ENCODE assay signal across 28 cellular contexts in the genomic region with DNA sequence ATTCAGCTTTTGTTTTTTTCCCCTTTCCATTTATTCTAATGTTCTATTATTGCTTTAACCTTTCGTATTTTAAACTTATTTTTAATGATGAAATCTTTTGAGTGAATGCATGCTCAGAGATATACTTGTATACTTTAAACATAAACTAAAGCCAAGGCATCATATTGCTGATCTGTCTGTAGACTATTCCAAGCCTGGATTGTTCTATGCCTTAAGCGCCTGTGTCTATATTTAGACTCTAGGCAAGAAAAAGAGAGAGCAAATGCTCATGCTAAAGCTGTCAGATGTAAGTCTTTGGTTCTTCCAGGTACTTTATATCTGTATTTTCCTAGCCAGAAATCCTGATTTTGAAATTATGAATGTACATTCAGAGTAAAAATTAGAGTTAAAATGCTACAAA.
"Had no signal": no experiment of that assay in that cellular context is flagged by ENCODE, and none has a peak within 500 bp of the region (broad histone marks: within the 10 kb centered on the region; RNA-seq: fewer than 3 reads in every experiment).

No MANE protein-coding gene starts in this region.

- DNase-seq: colonic mucosa; effector CD8-positive, alpha-beta T cell; endodermal cell; foreskin fibroblast; heart right ventricle; hippocampal formation; islet precursor cell; kidney glomerular epithelial cell; mesendoderm; midbrain; naive thymus-derived CD8-positive, alpha-beta T cell; occipital lobe; ovary; posterior cingulate gyrus; sigmoid colon; small intestine; stimulated activated CD4-positive, alpha-beta T cell treated with anti-CD3 and anti-CD28 coated beads, Interleukin-15, amount 100 ng/mL, for 24 hours; stimulated activated CD4-positive, alpha-beta T cell treated with anti-CD3 and anti-CD28 coated beads, Interleukin-2, amount 100 ng/mL, for 48 hours; stimulated activated naive B cell treated with anti-CD40 and anti-IgM and Interleukin-4, amounts not matched to agents 10 μg/mL and 1 μg/mL and 100 μg/mL, for 72 hours; upper lobe of left lung had no signal

- H3K27me3 ChIP-seq: colonic mucosa, gastroesophageal sphincter, heart right ventricle, ovary, sigmoid colon, tibial nerve, upper lobe of left lung had no signal

- H3K27ac Mint-ChIP-seq: dendritic cell treated with granulocyte-macrophage colony-stimulating factor and Interleukin-4, amounts not matched to agents 40 ng/mL and 50 ng/mL, for 4 days; endodermal cell; naive thymus-derived CD8-positive, alpha-beta T cell; stimulated activated naive B cell treated with anti-CD40 and anti-IgM and Interleukin-4, amounts not matched to agents 10 μg/mL and 1 μg/mL and 100 μg/mL, for 72 hours; stimulated activated naive CD8-positive, alpha-beta T cell treated with anti-CD3 and anti-CD28 coated beads, Interleukin-15, Interleukin-2, amounts not matched to agents 100 ng/mL and 50 ng/mL, for 24 hours had no signal

- H3K27me3 Mint-ChIP-seq: central memory CD8-positive, alpha-beta T cell; dendritic cell treated with granulocyte-macrophage colony-stimulating factor and Interleukin-4, amounts not matched to agents 40 ng/mL and 50 ng/mL, for 4 days; naive thymus-derived CD8-positive, alpha-beta T cell; stimulated activated naive B cell treated with anti-CD40 and anti-IgM and Interleukin-4, amounts not matched to agents 10 μg/mL and 1 μg/mL and 100 μg/mL, for 72 hours; stimulated activated naive CD8-positive, alpha-beta T cell treated with anti-CD3 and anti-CD28 coated beads, Interleukin-15, Interleukin-2, amounts not matched to agents 100 ng/mL and 50 ng/mL, for 24 hours had no signal

- ATAC-seq: esophagus mucosa; gastroesophageal sphincter; naive thymus-derived CD8-positive, alpha-beta T cell; stimulated activated naive B cell treated with anti-CD40 and anti-IgM and Interleukin-4, amounts not matched to agents 10 μg/mL and 1 μg/mL and 100 μg/mL, for 72 hours had no signal

- H3K9me3 ChIP-seq: colonic mucosa, gastroesophageal sphincter, heart right ventricle, ovary, sigmoid colon, thoracic aorta, tibial nerve, upper lobe of left lung had no signal

- H3K36me3 ChIP-seq: colonic mucosa, ovary had no signal

- H3K27ac ChIP-seq: colonic mucosa, epithelial cell of prostate, gastroesophageal sphincter, ovary, sigmoid colon, thoracic aorta, tibial nerve, upper lobe of left lung had no signal

- H3K9me3 Mint-ChIP-seq: central memory CD8-positive, alpha-beta T cell; dendritic cell treated with granulocyte-macrophage colony-stimulating factor and Interleukin-4, amounts not matched to agents 40 ng/mL and 50 ng/mL, for 4 days; endodermal cell; naive thymus-derived CD8-positive, alpha-beta T cell; stimulated activated naive B cell treated with anti-CD40 and anti-IgM and Interleukin-4, amounts not matched to agents 10 μg/mL and 1 μg/mL and 100 μg/mL, for 72 hours; stimulated activated naive CD8-positive, alpha-beta T cell treated with anti-CD3 and anti-CD28 coated beads, Interleukin-15, Interleukin-2, amounts not matched to agents 100 ng/mL and 50 ng/mL, for 24 hours had no signal

- H3K4me3 Mint-ChIP-seq: central memory CD8-positive, alpha-beta T cell; dendritic cell treated with granulocyte-macrophage colony-stimulating factor and Interleukin-4, amounts not matched to agents 40 ng/mL and 50 ng/mL, for 4 days; endodermal cell; naive thymus-derived CD8-positive, alpha-beta T cell; stimulated activated naive B cell treated with anti-CD40 and anti-IgM and Interleukin-4, amounts not matched to agents 10 μg/mL and 1 μg/mL and 100 μg/mL, for 72 hours; stimulated activated naive CD8-positive, alpha-beta T cell treated with anti-CD3 and anti-CD28 coated beads, Interleukin-15, Interleukin-2, amounts not matched to agents 100 ng/mL and 50 ng/mL, for 24 hours had no signal

- H3K4me3 ChIP-seq: colonic mucosa, gastroesophageal sphincter, heart right ventricle, ovary, sigmoid colon, thoracic aorta, tibial nerve, upper lobe of left lung had no signal
